In genomic region chr19:45640849-45641273, GRCh38 we compare ENCODE assay signal across 8 cellular contexts. TPM values are rescaled to one million over a fixed set of nuclear protein-coding genes. Genes with fewer than 3 reads are reported as not detected.
DNase-seq lines count a peak whose midpoint lies in the region; ATAC-seq and TF ChIP-seq lines count a peak whose summit lies in the region.

No MANE protein-coding gene starts in this region.

- H3K27ac Mint-ChIP-seq in effector memory CD8-positive, alpha-beta T cell = peak overlapping the region; percentile 87 to 98
- H3K27ac Mint-ChIP-seq in progenitor cell of endocrine pancreas = peak overlapping the region; percentile 62

- H3K9me3 Mint-ChIP-seq in effector memory CD8-positive, alpha-beta T cell = no peaks in the 10 kb centered on the region
- H3K9me3 Mint-ChIP-seq in progenitor cell of endocrine pancreas (ENCODE audit: low read depth) = peaks cover 6% of the 10 kb centered on the region

- H3K27me3 Mint-ChIP-seq in effector memory CD8-positive, alpha-beta T cell = no peaks in the 10 kb centered on the region
- H3K27me3 Mint-ChIP-seq in progenitor cell of endocrine pancreas = peaks cover 14% of the 10 kb centered on the region

- TF ChIP-seq CTCF in progenitor cell of endocrine pancreas (IDR thresholded peaks at IDR 0.05; ENCODE audit: unreplicated experiment) = no peak

- H3K9me3 ChIP-seq in ES-I3 (ENCODE audit: control insufficient read depth, insufficient read depth, low read length) = no peaks in the 10 kb centered on the region

- H3K4me1 ChIP-seq in ES-I3 (ENCODE audit: insufficient read depth, low read length) = peaks cover 17% of the 10 kb centered on the region

- H3K4me1 Mint-ChIP-seq in effector memory CD8-positive, alpha-beta T cell (ENCODE audit: low read depth in 2 of 2) = peaks cover 33 to 47% of the 10 kb centered on the region in 2 donors
- peaks cover 23% of the 10 kb centered on the region for H3K4me1 Mint-ChIP-seq in progenitor cell of endocrine pancreas (ENCODE audit: low read depth)

- H3K4me3 Mint-ChIP-seq in effector memory CD8-positive, alpha-beta T cell = peak overlapping the region; percentile 74 to 75
- peak overlapping the region; percentile 61 for H3K4me3 Mint-ChIP-seq in progenitor cell of endocrine pancreas (ENCODE audit: low read depth)

- peaks cover 37% of the 10 kb centered on the region for H3K36me3 Mint-ChIP-seq in effector memory CD8-positive, alpha-beta T cell (ENCODE audit: insufficient read depth)
- no peaks in the 10 kb centered on the region for H3K36me3 Mint-ChIP-seq in progenitor cell of endocrine pancreas (ENCODE audit: insufficient read depth)

- DNase-seq in SW480 (ENCODE audit: low spot score) (peak; percentile 64), progenitor cell of endocrine pancreas (ENCODE audit: low spot score, unreplicated experiment) (no peak), dermis blood vessel endothelial cell (no peak), NCI-H82 treated with DMSO at 0.1 percent for 48 hours (lab: John Stamatoyannopoulos, UW; ENCODE audit: unreplicated experiment) (no peak), GDM1 (lab: John Stamatoyannopoulos, UW) (no peak)
- peak; percentile 24 to 47 (median 40) for DNase-seq in effector memory CD8-positive, alpha-beta T cell

- peak overlapping the region; percentile 64 for H3K9ac ChIP-seq in ES-I3 (ENCODE audit: low read depth, low read length)

- H3K36me3 ChIP-seq in ES-I3 (ENCODE audit: insufficient read depth, low read length) = no peaks in the 10 kb centered on the region

- no peak for ATAC-seq in effector memory CD8-positive, alpha-beta T cell (replicated peaks)
- ATAC-seq in GM19324 (IDR thresholded peaks at IDR 0.05; ENCODE audit: low FRiP score, unreplicated experiment) = no peak

RNA-seq across cellular contexts. Expression of gene EML2, which starts 1.7 kb away (rescaled TPM):
- total RNA-seq in progenitor cell of endocrine pancreas (28.6 and 29.8 TPM in 2 replicates), dermis blood vessel endothelial cell (18.9 and 26.1 TPM in 2 replicates)

RNA-seq across cellular contexts. Expression of gene GIPR, which starts 27.2 kb away (rescaled TPM):
- 26.4 and 27.2 TPM in 2 replicates for total RNA-seq in progenitor cell of endocrine pancreas
- 0.05 TPM in 1 of 2 replicates, not detected in the other for total RNA-seq in dermis blood vessel endothelial cell

RNA-seq across cellular contexts. Expression of gene GPR4, which starts 38.8 kb away (rescaled TPM):
- total RNA-seq in progenitor cell of endocrine pancreas (not detected in 2 replicates), dermis blood vessel endothelial cell (3.2 and 5.0 TPM in 2 replicates)

RNA-seq across cellular contexts. Expression of gene SNRPD2, which starts 50.9 kb away (rescaled TPM):
- total RNA-seq in progenitor cell of endocrine pancreas = 401 and 414 TPM in 2 replicates
- 218 and 295 TPM in 2 replicates for total RNA-seq in dermis blood vessel endothelial cell

RNA-seq across cellular contexts. Expression of gene QPCTL, which starts 51.6 kb away (rescaled TPM):
- total RNA-seq in progenitor cell of endocrine pancreas (9.0 and 10.8 TPM in 2 replicates), dermis blood vessel endothelial cell (8.3 and 11.8 TPM in 2 replicates)

Comparison
In these comparisons a context has a peak if more than half of its experiments do, and no peak if none do; other contexts are left out.
1. DNase-seq: peak in SW480 (single experiment) and effector memory CD8-positive, alpha-beta T cell (3 of 3); none in progenitor cell of endocrine pancreas (single experiment), dermis blood vessel endothelial cell (single experiment), NCI-H82 treated with DMSO at 0.1 percent for 48 hours (single experiment) and GDM1 (single experiment).
2. RNA of gene GIPR, which starts 27.2 kb away (total RNA-seq): 26.4 to 27.2 TPM in progenitor cell of endocrine pancreas; 0.05 TPM in dermis blood vessel endothelial cell; every median in the first group is over 10 times any median in the second.